27 cellular contexts compared by ENCODE assay signal in the genomic region with DNA sequence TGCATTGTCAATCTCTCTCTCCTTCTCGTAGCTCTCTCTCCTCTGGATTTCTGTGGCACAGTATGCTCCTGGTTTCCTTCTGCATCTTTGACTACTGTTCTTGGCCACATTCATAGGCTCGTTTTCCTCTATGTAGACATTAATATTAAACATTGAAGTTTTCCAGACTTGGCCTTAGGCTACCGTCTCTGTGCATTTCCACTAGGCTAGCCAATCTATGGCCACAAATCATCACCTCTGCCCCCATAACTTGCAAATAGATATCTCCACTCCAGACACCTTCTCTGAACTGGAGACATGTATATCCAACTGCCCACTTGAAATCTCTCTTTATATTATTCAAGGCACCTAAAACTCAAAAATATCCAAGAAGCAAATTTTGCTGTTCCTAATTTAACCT.
DNase-seq lines count a peak whose midpoint lies in the region; ATAC-seq and TF ChIP-seq lines count a peak whose summit lies in the region.
"Had no signal": no experiment of that assay in that cellular context is flagged by ENCODE, and none has a peak within 500 bp of the region (broad histone marks: within the 10 kb centered on the region; RNA-seq: fewer than 3 reads in every experiment).

No MANE protein-coding gene starts in this region.

- peak overlapping the region in 1 of 2 experiments; percentile 43; a peak in 1 of 4 replicates for H3K27ac ChIP-seq in SK-N-SH (ENCODE audit: low read depth in 2 of 2, low read length in 1 of 2)
- H3K27ac ChIP-seq: 22Rv1; A549; BLaER1; BLaER1 treated with 17β-estradiol and CSF1 and Interleukin-3, amounts not matched to agents 10 nM and 100 nM; C4-2B had no signal

- H3K4me3 ChIP-seq in SK-N-SH (ENCODE audit: low read depth in 2 of 2, low read length in 1 of 2) = no peak overlapping the region
- H3K4me3 ChIP-seq: A549; BLaER1; BLaER1 treated with 17β-estradiol and CSF1 and Interleukin-3, amounts not matched to agents 10 nM and 100 nM had no signal

- no peak overlapping the region for H2AFZ ChIP-seq in SK-N-SH (ENCODE audit: low read depth)

- peak; percentile 31 for DNase-seq in SK-N-SH
- DNase-seq: 8988T; ACHN; AML-193; BE2C; C1 segment of cervical spinal cord; Caco-2; Calu3; CD4-positive, alpha-beta memory T cell; CD4-positive, alpha-beta T cell; CD4-positive, CD25-positive, alpha-beta regulatory T cell; CD8-positive, alpha-beta memory T cell; CD8-positive, alpha-beta T cell; COR-L47; DMS 273 treated with DMSO at 0.1 percent for 48 hours; DMS153; DMS53; DMS79; DMS79 treated with DMSO at 0.1 percent for 48 hours; DND-41; EL had no signal

- H3K36me3 ChIP-seq in SK-N-SH (replicated peaks in 1 of 2; ENCODE audit: control insufficient read depth in 1 of 2, insufficient read depth in 2 of 2, low read length in 1 of 2) = no peaks in the 10 kb centered on the region
- H3K36me3 ChIP-seq: BE2C; BLaER1; BLaER1 treated with 17β-estradiol and CSF1 and Interleukin-3, amounts not matched to agents 10 nM and 100 nM had no signal

- TF ChIP-seq EP300 in SK-N-SH (IDR thresholded peaks at IDR 0.05; ENCODE audit: borderline replicate concordance in 1 of 2, low read depth in 1 of 2, low read length in 1 of 2) = peak in 1 of 2 experiments; percentile 67; a peak in 2 of 4 replicates

- WGBS in SK-N-SH (ENCODE audit: low lambda C conversion rate) = 15% methylated on average over 3 of the region's 3 CpGs

- TF ChIP-seq RAD21 in SK-N-SH (IDR thresholded peaks at IDR 0.05; ENCODE audit: low read length) = no peak

- H3K79me2 ChIP-seq in SK-N-SH (ENCODE audit: insufficient read depth) = no peaks in the 10 kb centered on the region

- H3K4me1 ChIP-seq in SK-N-SH (ENCODE audit: control insufficient read depth in 1 of 2, insufficient read depth in 2 of 2, low read depth in 1 of 2, low read length in 1 of 2) = peaks cover 0 to 8% of the 10 kb centered on the region in 2 experiments; a peak in 1 of 4 replicates
- H3K4me1 ChIP-seq: A549; BE2C; BLaER1; BLaER1 treated with 17β-estradiol and CSF1 and Interleukin-3, amounts not matched to agents 10 nM and 100 nM had no signal

- no peak for ATAC-seq in SK-N-SH treated with all-trans-retinoic acid at 6 μM for 48 hours
- ATAC-seq: A549; CD8-positive, alpha-beta T cell had no signal

- POLR2A ChIA-PET in SK-N-SH (lab: Yijun Ruan, JAX) = no interaction called here

- no peak overlapping the region for H3K9ac ChIP-seq in SK-N-SH
- H3K9ac ChIP-seq: BLaER1; BLaER1 treated with 17β-estradiol and CSF1 and Interleukin-3, amounts not matched to agents 10 nM and 100 nM had no signal

- H3K9me3 ChIP-seq in SK-N-SH = no peaks in the 10 kb centered on the region
- H3K9me3 ChIP-seq: A549; BE2C; BLaER1; BLaER1 treated with 17β-estradiol and CSF1 and Interleukin-3, amounts not matched to agents 10 nM and 100 nM had no signal

- CTCF ChIA-PET in SK-N-SH (lab: Yijun Ruan, JAX) = no interaction called here

- no peaks in the 10 kb centered on the region for H3K9me2 ChIP-seq in SK-N-SH

- no peak for TF ChIP-seq CTCF in SK-N-SH (IDR thresholded peaks at IDR 0.05)

- no peaks in the 10 kb centered on the region for H3F3A ChIP-seq in SK-N-SH (replicated peaks; ENCODE audit: insufficient read depth)

- no peak overlapping the region for H3K4me2 ChIP-seq in SK-N-SH
- H3K4me2 ChIP-seq: A549; BLaER1; BLaER1 treated with 17β-estradiol and CSF1 and Interleukin-3, amounts not matched to agents 10 nM and 100 nM had no signal

- no peaks in the 10 kb centered on the region for H3K27me3 ChIP-seq in SK-N-SH (ENCODE audit: insufficient read depth)
- H3K27me3 ChIP-seq: BE2C; BLaER1; BLaER1 treated with 17β-estradiol and CSF1 and Interleukin-3, amounts not matched to agents 10 nM and 100 nM had no signal

- H4K20me1 ChIP-seq in SK-N-SH (ENCODE audit: insufficient read depth) = no peaks in the 10 kb centered on the region
- H4K20me1 ChIP-seq: BLaER1; BLaER1 treated with 17β-estradiol and CSF1 and Interleukin-3, amounts not matched to agents 10 nM and 100 nM had no signal

TF ChIP-seq in SK-N-SH, 30 proteins besides CTCF, POLR2A, EP300 and RAD21:
- TF ChIP-seq ELF1 (IDR thresholded peaks at IDR 0.05) = no peak
- no peak for TF ChIP-seq SMC3 (IDR thresholded peaks at IDR 0.05; ENCODE audit: low read depth, low read length)
- peak; percentile 55; the same call in 1 of the 2 replicates for TF ChIP-seq RCOR1 (IDR thresholded peaks at IDR 0.05; ENCODE audit: low read length)
- TF ChIP-seq GATA2 (CRISPR knock-in tag; IDR thresholded peaks at IDR 0.05) = peak; percentile 46; the same call in 1 of the 2 replicates
- TF ChIP-seq FOXJ3 (CRISPR knock-in tag; IDR thresholded peaks at IDR 0.05) = peak; percentile 46; the same call in 1 of the 2 replicates
- no peak for TF ChIP-seq TEAD4 (IDR thresholded peaks at IDR 0.05; ENCODE audit: borderline replicate concordance, insufficient read depth)
- TF ChIP-seq, protein P1, sequence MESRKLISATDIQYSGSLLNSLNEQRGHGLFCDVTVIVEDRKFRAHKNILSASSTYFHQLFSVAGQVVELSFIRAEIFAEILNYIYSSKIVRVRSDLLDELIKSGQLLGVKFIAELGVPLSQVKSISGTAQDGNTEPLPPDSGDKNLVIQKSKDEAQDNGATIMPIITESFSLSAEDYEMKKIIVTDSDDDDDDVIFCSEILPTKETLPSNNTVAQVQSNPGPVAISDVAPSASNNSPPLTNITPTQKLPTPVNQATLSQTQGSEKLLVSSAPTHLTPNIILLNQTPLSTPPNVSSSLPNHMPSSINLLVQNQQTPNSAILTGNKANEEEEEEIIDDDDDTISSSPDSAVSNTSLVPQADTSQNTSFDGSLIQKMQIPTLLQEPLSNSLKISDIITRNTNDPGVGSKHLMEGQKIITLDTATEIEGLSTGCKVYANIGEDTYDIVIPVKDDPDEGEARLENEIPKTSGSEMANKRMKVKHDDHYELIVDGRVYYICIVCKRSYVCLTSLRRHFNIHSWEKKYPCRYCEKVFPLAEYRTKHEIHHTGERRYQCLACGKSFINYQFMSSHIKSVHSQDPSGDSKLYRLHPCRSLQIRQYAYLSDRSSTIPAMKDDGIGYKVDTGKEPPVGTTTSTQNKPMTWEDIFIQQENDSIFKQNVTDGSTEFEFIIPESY (IDR thresholded peaks at IDR 0.05; ENCODE audit: borderline replicate concordance, low read depth) = no peak
- TF ChIP-seq RXRA (IDR thresholded peaks at IDR 0.05; ENCODE audit: borderline replicate concordance, low read depth) = no peak
- no peak for TF ChIP-seq POLR2AphosphoS5 (IDR thresholded peaks at IDR 0.05; ENCODE audit: low read depth, low read length)
- TF ChIP-seq EZH2phosphoT487 (IDR thresholded peaks at IDR 0.05; ENCODE audit: borderline replicate concordance, low read depth) = no peak
TF ChIP-seq in SK-N-SH: peak in this region for 3.

TF ChIP-seq in SK-N-SH treated with all-trans-retinoic acid at 6 μM for 48 hours, 23 proteins besides CTCF, POLR2A, EP300 and RAD21 (continues in another document):
- TF ChIP-seq, protein P2, sequence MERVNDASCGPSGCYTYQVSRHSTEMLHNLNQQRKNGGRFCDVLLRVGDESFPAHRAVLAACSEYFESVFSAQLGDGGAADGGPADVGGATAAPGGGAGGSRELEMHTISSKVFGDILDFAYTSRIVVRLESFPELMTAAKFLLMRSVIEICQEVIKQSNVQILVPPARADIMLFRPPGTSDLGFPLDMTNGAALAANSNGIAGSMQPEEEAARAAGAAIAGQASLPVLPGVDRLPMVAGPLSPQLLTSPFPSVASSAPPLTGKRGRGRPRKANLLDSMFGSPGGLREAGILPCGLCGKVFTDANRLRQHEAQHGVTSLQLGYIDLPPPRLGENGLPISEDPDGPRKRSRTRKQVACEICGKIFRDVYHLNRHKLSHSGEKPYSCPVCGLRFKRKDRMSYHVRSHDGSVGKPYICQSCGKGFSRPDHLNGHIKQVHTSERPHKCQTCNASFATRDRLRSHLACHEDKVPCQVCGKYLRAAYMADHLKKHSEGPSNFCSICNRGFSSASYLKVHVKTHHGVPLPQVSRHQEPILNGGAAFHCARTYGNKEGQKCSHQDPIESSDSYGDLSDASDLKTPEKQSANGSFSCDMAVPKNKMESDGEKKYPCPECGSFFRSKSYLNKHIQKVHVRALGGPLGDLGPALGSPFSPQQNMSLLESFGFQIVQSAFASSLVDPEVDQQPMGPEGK (CRISPR knock-in tag; IDR thresholded peaks at IDR 0.05; ENCODE audit: borderline replicate concordance) = no peak
- TF ChIP-seq ZFP30 (CRISPR knock-in tag; IDR thresholded peaks at IDR 0.05) (no peak), TOX (CRISPR knock-in tag; IDR thresholded peaks at IDR 0.05; ENCODE audit: borderline replicate concordance) (no peak), PPARA (CRISPR knock-in tag; IDR thresholded peaks at IDR 0.05; ENCODE audit: borderline replicate concordance) (no peak), ZNF8 (CRISPR knock-in tag; IDR thresholded peaks at IDR 0.05) (no peak), OSR1 (CRISPR knock-in tag; IDR thresholded peaks at IDR 0.05) (no peak), TCF4 (CRISPR knock-in tag; IDR thresholded peaks at IDR 0.05; ENCODE audit: borderline replicate concordance) (no peak), BACH2 (CRISPR knock-in tag; IDR thresholded peaks at IDR 0.05; ENCODE audit: borderline replicate concordance) (no peak)
- TF ChIP-seq, protein P3, sequence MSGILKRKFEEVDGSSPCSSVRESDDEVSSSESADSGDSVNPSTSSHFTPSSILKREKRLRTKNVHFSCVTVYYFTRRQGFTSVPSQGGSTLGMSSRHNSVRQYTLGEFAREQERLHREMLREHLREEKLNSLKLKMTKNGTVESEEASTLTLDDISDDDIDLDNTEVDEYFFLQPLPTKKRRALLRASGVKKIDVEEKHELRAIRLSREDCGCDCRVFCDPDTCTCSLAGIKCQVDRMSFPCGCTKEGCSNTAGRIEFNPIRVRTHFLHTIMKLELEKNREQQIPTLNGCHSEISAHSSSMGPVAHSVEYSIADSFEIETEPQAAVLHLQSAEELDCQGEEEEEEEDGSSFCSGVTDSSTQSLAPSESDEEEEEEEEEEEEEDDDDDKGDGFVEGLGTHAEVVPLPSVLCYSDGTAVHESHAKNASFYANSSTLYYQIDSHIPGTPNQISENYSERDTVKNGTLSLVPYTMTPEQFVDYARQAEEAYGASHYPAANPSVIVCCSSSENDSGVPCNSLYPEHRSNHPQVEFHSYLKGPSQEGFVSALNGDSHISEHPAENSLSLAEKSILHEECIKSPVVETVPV (CRISPR knock-in tag; IDR thresholded peaks at IDR 0.05) = no peak
- TF ChIP-seq, protein P4, sequence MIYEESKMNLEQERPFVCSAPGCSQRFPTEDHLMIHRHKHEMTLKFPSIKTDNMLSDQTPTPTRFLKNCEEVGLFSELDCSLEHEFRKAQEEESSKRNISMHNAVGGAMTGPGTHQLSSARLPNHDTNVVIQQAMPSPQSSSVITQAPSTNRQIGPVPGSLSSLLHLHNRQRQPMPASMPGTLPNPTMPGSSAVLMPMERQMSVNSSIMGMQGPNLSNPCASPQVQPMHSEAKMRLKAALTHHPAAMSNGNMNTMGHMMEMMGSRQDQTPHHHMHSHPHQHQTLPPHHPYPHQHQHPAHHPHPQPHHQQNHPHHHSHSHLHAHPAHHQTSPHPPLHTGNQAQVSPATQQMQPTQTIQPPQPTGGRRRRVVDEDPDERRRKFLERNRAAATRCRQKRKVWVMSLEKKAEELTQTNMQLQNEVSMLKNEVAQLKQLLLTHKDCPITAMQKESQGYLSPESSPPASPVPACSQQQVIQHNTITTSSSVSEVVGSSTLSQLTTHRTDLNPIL (CRISPR knock-in tag; IDR thresholded peaks at IDR 0.05; ENCODE audit: low read depth) = no peak
